ENCODE assay signal across 26 cellular contexts in the genomic region with DNA sequence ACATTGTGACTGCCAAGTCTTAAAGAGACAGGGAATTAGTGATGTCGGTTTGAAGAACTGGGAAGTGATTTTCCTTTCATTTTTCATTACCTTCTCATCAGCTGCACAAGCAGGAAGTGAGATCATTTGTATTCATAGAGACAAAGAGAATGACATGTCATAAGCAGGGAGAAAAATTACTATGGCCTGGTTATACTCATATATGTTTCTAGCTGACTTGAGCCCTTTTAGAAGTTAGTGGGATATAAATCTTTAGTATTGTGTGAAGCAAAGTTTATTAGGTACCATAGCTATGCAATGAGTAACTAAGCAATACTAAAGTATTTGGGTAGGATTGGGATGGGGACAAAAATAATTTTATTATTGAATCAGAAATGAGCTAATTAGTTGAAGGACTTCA.
"Had no signal": no experiment of that assay in that cellular context is flagged by ENCODE, and none has a peak within 500 bp of the region (broad histone marks: within the 10 kb centered on the region; RNA-seq: fewer than 3 reads in every experiment).

No MANE protein-coding gene starts in this region.

- H3K27ac ChIP-seq: colonic mucosa, dorsolateral prefrontal cortex, esophagus squamous epithelium, heart right ventricle, parathyroid adenoma, right lobe of liver, stomach, suprapubic skin, tibial nerve had no signal

- DNase-seq: activated CD8-positive, alpha-beta memory T cell treated with anti-CD3 and anti-CD28 coated beads for 24 hours; activated CD8-positive, alpha-beta memory T cell treated with anti-CD3 and anti-CD28 coated beads, Interleukin-2, amount 50 U/mL, for 4 hours; activated T-cell treated with anti-CD3 and anti-CD28 coated beads, Interleukin-2, amount 50 U/mL, for 24 hours; colonic mucosa; dorsolateral prefrontal cortex; effector memory CD8-positive, alpha-beta T cell; esophagus squamous epithelium; heart right ventricle; islet precursor cell; left colon; nephron progenitor cell; nucleus accumbens; right lobe of liver; small intestine; stimulated activated CD4-positive, alpha-beta T cell treated with anti-CD3 and anti-CD28 coated beads, Interleukin-2, amount 100 ng/mL, for 24 hours; stomach; T1000 had no signal

- H3K9me3 ChIP-seq: colonic mucosa, esophagus squamous epithelium, right lobe of liver, suprapubic skin had no signal

- H3K4me1 ChIP-seq: colonic mucosa, esophagus squamous epithelium, parathyroid adenoma, right lobe of liver, stomach, suprapubic skin, tibial nerve had no signal

- H3K27me3 Mint-ChIP-seq: activated T-cell treated with anti-CD3 and anti-CD28 coated beads, Interleukin-2, amount 50 U/mL, for 24 hours; activated T-helper 17 cell treated with anti-CD3 and anti-CD28 coated beads, Interleukin-2, amount 50 U/mL, for 72 hours; central memory CD8-positive, alpha-beta T cell; effector memory CD8-positive, alpha-beta T cell; memory B cell; stimulated activated memory B cell treated with anti-CD40 and anti-IgM and Interleukin-4, amounts not matched to agents 10 μg/mL and 1 μg/mL and 100 μg/mL, for 72 hours had no signal

- H3K4me3 ChIP-seq: colonic mucosa, dorsolateral prefrontal cortex, esophagus squamous epithelium, heart right ventricle, right lobe of liver, stomach, suprapubic skin, tibial nerve had no signal

- H3K36me3 ChIP-seq: colonic mucosa, esophagus squamous epithelium, heart right ventricle, right lobe of liver, stomach, suprapubic skin, tibial nerve had no signal

- H3K4me1 Mint-ChIP-seq: activated T-helper 17 cell treated with anti-CD3 and anti-CD28 coated beads, Interleukin-2, amount 50 U/mL, for 72 hours; central memory CD8-positive, alpha-beta T cell; memory B cell; nephron progenitor cell; stimulated activated memory B cell treated with anti-CD40 and anti-IgM and Interleukin-4, amounts not matched to agents 10 μg/mL and 1 μg/mL and 100 μg/mL, for 72 hours; WTC11 had no signal

- H3K36me3 Mint-ChIP-seq: memory B cell; stimulated activated memory B cell treated with anti-CD40 and anti-IgM and Interleukin-4, amounts not matched to agents 10 μg/mL and 1 μg/mL and 100 μg/mL, for 72 hours had no signal

- H3K27ac Mint-ChIP-seq: activated naive CD4-positive, alpha-beta T cell treated with anti-CD3 and anti-CD28 coated beads, Interleukin-2, amount 50 U/mL, for 72 hours; activated T-cell treated with anti-CD3 and anti-CD28 coated beads, Interleukin-2, amount 50 U/mL, for 24 hours; activated T-helper 17 cell treated with anti-CD3 and anti-CD28 coated beads, Interleukin-2, amount 50 U/mL, for 72 hours; effector memory CD8-positive, alpha-beta T cell; memory B cell; nephron progenitor cell; stimulated activated memory B cell treated with anti-CD40 and anti-IgM and Interleukin-4, amounts not matched to agents 10 μg/mL and 1 μg/mL and 100 μg/mL, for 72 hours; WTC11 had no signal

- H3K27me3 ChIP-seq: colonic mucosa, esophagus squamous epithelium, heart right ventricle, right lobe of liver, stomach, suprapubic skin, tibial nerve had no signal

- H3K4me3 Mint-ChIP-seq: activated T-cell treated with anti-CD3 and anti-CD28 coated beads, Interleukin-2, amount 50 U/mL, for 24 hours; activated T-helper 17 cell treated with anti-CD3 and anti-CD28 coated beads, Interleukin-2, amount 50 U/mL, for 72 hours; central memory CD8-positive, alpha-beta T cell; effector memory CD8-positive, alpha-beta T cell; memory B cell; nephron progenitor cell; stimulated activated memory B cell treated with anti-CD40 and anti-IgM and Interleukin-4, amounts not matched to agents 10 μg/mL and 1 μg/mL and 100 μg/mL, for 72 hours; WTC11 had no signal
